ENCODE assay signal across 17 cellular contexts in genomic region chr16:75398333-75398732, GRCh38.
"Had no signal": no experiment of that assay in that cellular context is flagged by ENCODE, and none has a peak within 500 bp of the region (broad histone marks: within the 10 kb centered on the region; RNA-seq: fewer than 3 reads in every experiment).

No MANE protein-coding gene starts in this region.

- H3K4me3 ChIP-seq: stomach had no signal

- ATAC-seq: effector memory CD8-positive, alpha-beta T cell; foreskin keratinocyte; naive thymus-derived CD4-positive, alpha-beta T cell had no signal

- H3K9me3 ChIP-seq: neutrophil, stomach had no signal

- H3K27ac ChIP-seq: foreskin keratinocyte, neutrophil, stomach had no signal

- H3K27me3 Mint-ChIP-seq: effector memory CD8-positive, alpha-beta T cell; naive thymus-derived CD4-positive, alpha-beta T cell had no signal

- H3K9me3 Mint-ChIP-seq: dendritic cell treated with granulocyte-macrophage colony-stimulating factor and Interleukin-4, amounts not matched to agents 40 ng/mL and 50 ng/mL, for 4 days; effector memory CD8-positive, alpha-beta T cell; immature natural killer cell; naive thymus-derived CD4-positive, alpha-beta T cell had no signal

- H3K27me3 ChIP-seq: foreskin keratinocyte, neutrophil, stomach had no signal

- FAIRE-seq: colon, kidney, small intestine had no signal

- H3K4me3 Mint-ChIP-seq: dendritic cell treated with granulocyte-macrophage colony-stimulating factor and Interleukin-4, amounts not matched to agents 40 ng/mL and 50 ng/mL, for 4 days; effector memory CD8-positive, alpha-beta T cell; immature natural killer cell; naive thymus-derived CD4-positive, alpha-beta T cell had no signal

- DNase-seq: effector memory CD8-positive, alpha-beta T cell; erythroblast; foreskin keratinocyte; immature natural killer cell; kidney; left cardiac atrium; mammary epithelial cell; naive thymus-derived CD4-positive, alpha-beta T cell; posterior cingulate gyrus; small intestine; stimulated activated CD4-positive, alpha-beta T cell treated with anti-CD3 and anti-CD28 coated beads, Interleukin-12 subunit alpha, Interleukin-12 subunit beta, amount 100 ng/mL, for 4 hours; stimulated activated naive CD4-positive, alpha-beta T cell; stomach; substantia nigra had no signal

- H3K27ac Mint-ChIP-seq: dendritic cell treated with granulocyte-macrophage colony-stimulating factor and Interleukin-4, amounts not matched to agents 40 ng/mL and 50 ng/mL, for 4 days; immature natural killer cell; naive thymus-derived CD4-positive, alpha-beta T cell had no signal
